ENCODE assay signal across 1 cellular context in the genomic region with DNA sequence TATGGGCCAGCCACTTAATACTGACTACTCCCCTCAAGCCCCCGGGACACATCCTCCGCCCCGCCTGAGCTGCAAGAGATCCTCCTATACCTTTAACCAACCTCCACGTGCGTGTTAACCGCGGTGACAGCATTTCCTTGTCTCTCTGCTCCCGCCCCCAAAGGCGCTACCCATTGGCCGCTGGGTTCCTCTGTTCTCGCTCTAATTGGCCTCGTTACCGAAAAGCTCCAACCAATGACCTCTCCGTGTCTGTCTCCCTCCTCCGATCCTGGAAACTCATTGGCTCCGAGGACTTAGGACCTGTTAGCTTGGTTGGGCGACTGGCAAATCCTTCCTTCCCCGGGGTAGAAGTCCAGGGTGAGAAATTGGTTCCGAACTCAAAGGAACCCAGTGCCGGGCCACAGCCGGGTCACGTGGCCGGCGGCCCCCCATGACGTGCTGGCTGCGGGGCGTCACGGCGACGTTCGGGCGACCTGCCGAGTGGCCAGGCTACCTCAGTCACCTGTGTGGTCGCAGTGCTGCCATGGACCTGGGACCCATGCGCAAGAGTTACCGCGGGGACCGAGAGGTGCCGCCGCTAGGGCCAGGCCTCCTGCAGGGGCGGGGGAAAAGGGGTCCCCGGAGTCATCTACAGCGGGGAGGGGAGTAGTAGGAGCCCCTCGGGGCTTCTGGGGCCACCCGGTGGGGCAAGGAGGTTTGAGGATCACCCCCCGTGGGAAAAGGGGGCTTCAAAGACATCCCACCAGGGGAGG.
A peak's percentile ranks its signal among the peaks of the same experiment; 100 is the strongest.
TF ChIP-seq lines count a peak whose summit lies in the region.

Gene PNPO, plus strand, starts transcription at position 326 of the 752 bp plus-strand sequence. Its CDS starts 105 bp downstream, at position 431.

TF ChIP-seq in GM12878, 131 proteins besides CTCF, POLR2A, EP300 and RAD21 (continued from another document):
- TF ChIP-seq EGR1 (IDR thresholded peaks at IDR 0.05; ENCODE audit: borderline replicate concordance in 1 of 2, low read depth in 2 of 2, low read length in 2 of 2): no peak; a peak in 1 of 3 replicates
- TF ChIP-seq RCOR1 (conservative IDR thresholded peaks at IDR 0.05; ENCODE audit: low read depth, low read length): no peak
- TF ChIP-seq NBN (IDR thresholded peaks at IDR 0.05): 0 out of 2 replicates have a peak, but pooled peaks have one; percentile 75
- no peak for TF ChIP-seq FOXM1 (IDR thresholded peaks at IDR 0.05; ENCODE audit: low read depth, low read length)
- TF ChIP-seq, protein P1, sequence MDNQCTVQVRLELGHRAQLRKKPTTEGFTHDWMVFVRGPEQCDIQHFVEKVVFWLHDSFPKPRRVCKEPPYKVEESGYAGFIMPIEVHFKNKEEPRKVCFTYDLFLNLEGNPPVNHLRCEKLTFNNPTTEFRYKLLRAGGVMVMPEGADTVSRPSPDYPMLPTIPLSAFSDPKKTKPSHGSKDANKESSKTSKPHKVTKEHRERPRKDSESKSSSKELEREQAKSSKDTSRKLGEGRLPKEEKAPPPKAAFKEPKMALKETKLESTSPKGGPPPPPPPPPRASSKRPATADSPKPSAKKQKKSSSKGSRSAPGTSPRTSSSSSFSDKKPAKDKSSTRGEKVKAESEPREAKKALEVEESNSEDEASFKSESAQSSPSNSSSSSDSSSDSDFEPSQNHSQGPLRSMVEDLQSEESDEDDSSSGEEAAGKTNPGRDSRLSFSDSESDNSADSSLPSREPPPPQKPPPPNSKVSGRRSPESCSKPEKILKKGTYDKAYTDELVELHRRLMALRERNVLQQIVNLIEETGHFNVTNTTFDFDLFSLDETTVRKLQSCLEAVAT (IDR thresholded peaks at IDR 0.05): peak; percentile 51
- TF ChIP-seq, protein P2, sequence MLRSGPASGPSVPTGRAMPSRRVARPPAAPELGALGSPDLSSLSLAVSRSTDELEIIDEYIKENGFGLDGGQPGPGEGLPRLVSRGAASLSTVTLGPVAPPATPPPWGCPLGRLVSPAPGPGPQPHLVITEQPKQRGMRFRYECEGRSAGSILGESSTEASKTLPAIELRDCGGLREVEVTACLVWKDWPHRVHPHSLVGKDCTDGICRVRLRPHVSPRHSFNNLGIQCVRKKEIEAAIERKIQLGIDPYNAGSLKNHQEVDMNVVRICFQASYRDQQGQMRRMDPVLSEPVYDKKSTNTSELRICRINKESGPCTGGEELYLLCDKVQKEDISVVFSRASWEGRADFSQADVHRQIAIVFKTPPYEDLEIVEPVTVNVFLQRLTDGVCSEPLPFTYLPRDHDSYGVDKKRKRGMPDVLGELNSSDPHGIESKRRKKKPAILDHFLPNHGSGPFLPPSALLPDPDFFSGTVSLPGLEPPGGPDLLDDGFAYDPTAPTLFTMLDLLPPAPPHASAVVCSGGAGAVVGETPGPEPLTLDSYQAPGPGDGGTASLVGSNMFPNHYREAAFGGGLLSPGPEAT (IDR thresholded peaks at IDR 0.05; ENCODE audit: low read depth): peak; percentile 84
- no peak for TF ChIP-seq ZNF207 (IDR thresholded peaks at IDR 0.05; ENCODE audit: borderline replicate concordance)
- TF ChIP-seq, protein P3, sequence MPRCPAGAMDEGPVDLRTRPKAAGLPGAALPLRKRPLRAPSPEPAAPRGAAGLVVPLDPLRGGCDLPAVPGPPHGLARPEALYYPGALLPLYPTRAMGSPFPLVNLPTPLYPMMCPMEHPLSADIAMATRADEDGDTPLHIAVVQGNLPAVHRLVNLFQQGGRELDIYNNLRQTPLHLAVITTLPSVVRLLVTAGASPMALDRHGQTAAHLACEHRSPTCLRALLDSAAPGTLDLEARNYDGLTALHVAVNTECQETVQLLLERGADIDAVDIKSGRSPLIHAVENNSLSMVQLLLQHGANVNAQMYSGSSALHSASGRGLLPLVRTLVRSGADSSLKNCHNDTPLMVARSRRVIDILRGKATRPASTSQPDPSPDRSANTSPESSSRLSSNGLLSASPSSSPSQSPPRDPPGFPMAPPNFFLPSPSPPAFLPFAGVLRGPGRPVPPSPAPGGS (IDR thresholded peaks at IDR 0.05; ENCODE audit: borderline replicate concordance, insufficient read depth, low read depth, low read length, poor library complexity, severe bottlenecking): no peak
- TF ChIP-seq RFX5 (IDR thresholded peaks at IDR 0.05; ENCODE audit: low read depth, low read length): peak; percentile 79
- TF ChIP-seq IKZF2 (IDR thresholded peaks at IDR 0.05): peak in 1 of 2 experiments; percentile 39; a peak in 2 of 4 replicates
- 0 out of 2 replicates have a peak, but pooled peaks have one; percentile 12 for TF ChIP-seq ZNF384 (IDR thresholded peaks at IDR 0.05; ENCODE audit: borderline replicate concordance, low read depth, low read length)
- peak; percentile 78 for TF ChIP-seq NFYA (IDR thresholded peaks at IDR 0.05; ENCODE audit: borderline replicate concordance, low read depth, low read length)
- peak; percentile 88 for TF ChIP-seq CBFB (IDR thresholded peaks at IDR 0.05; ENCODE audit: low read depth)
- TF ChIP-seq SMARCA5 (IDR thresholded peaks at IDR 0.05): peak; percentile 59; the same call in 1 of the 2 replicates
- no peak for TF ChIP-seq EZH2 (IDR thresholded peaks at IDR 0.05; ENCODE audit: borderline replicate concordance, control insufficient read depth, low read depth, low read length)
- TF ChIP-seq, protein P4, sequence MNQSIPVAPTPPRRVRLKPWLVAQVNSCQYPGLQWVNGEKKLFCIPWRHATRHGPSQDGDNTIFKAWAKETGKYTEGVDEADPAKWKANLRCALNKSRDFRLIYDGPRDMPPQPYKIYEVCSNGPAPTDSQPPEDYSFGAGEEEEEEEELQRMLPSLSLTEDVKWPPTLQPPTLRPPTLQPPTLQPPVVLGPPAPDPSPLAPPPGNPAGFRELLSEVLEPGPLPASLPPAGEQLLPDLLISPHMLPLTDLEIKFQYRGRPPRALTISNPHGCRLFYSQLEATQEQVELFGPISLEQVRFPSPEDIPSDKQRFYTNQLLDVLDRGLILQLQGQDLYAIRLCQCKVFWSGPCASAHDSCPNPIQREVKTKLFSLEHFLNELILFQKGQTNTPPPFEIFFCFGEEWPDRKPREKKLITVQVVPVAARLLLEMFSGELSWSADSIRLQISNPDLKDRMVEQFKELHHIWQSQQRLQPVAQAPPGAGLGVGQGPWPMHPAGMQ (IDR thresholded peaks at IDR 0.05; ENCODE audit: borderline replicate concordance): no peak
- TF ChIP-seq CREM (IDR thresholded peaks at IDR 0.05; ENCODE audit: low read depth): peak; percentile 66; the same call in 1 of the 2 replicates
- peak; percentile 64; the same call in 1 of the 2 replicates for TF ChIP-seq CREB1 (IDR thresholded peaks at IDR 0.05; ENCODE audit: low read depth)
- no peak for TF ChIP-seq ZNF217 (IDR thresholded peaks at IDR 0.05)
- no peak for TF ChIP-seq E2F8 (IDR thresholded peaks at IDR 0.05; ENCODE audit: low read depth, partially characterized antibody)
- peak; percentile 90 for TF ChIP-seq FOS (IDR thresholded peaks at IDR 0.05; ENCODE audit: borderline replicate concordance, extremely low read depth, insufficient read length)
